8 cellular contexts compared by ENCODE assay signal in genomic region chr3:50245831-50246516, GRCh38. TPM values are rescaled to one million over a fixed set of nuclear protein-coding genes. Genes with fewer than 3 reads are reported as not detected.
DNase-seq lines count a peak whose midpoint lies in the region; ATAC-seq and TF ChIP-seq lines count a peak whose summit lies in the region.

No MANE protein-coding gene starts in this region.

- H3K9me2 ChIP-seq in PC-3 (replicated peaks; ENCODE audit: low read length) = no peaks in the 10 kb centered on the region

- DNase-seq in CD1c-positive myeloid dendritic cell (ENCODE audit: extremely low spot score) (peak; percentile 96), HK-2 (ENCODE audit: unreplicated experiment) (peak; percentile 90), PC-3 (peak; percentile 89), esophagus squamous epithelium (lab: John Stamatoyannopoulos, UW) (peak; percentile 47), naive B cell (peak; percentile 92)
- DNase-seq in activated T-cell treated with anti-CD3 and anti-CD28 coated beads, Interleukin-2, amount 50 U/mL, for 48 hours = peak; percentile 98 to 99
- DNase-seq in stimulated activated CD8-positive, alpha-beta memory T cell treated with anti-CD3 and anti-CD28 coated beads, Interleukin-7, amount 100 ng/mL, for 48 hours (ENCODE audit: extremely low read depth in 1 of 2, low read depth in 1 of 2) = peak; percentile 89

- intact Hi-C loops in PC-3 (cut with micrococcal nuclease) (loop anchor here (1.0 kb wide), 1 partner anchor 19 kb away; no protein-coding TSS in a partner anchor), esophagus squamous epithelium (cut with DNase I) (no loop called here)

- H3K36me3 Mint-ChIP-seq in naive B cell = no peaks in the 10 kb centered on the region

- H3K4me3 Mint-ChIP-seq in naive B cell = peak overlapping the region; percentile 66 to 90 (median 80)

- H3K27me3 Mint-ChIP-seq in naive B cell = no peaks in the 10 kb centered on the region

- H2AFZ ChIP-seq in PC-3 (ENCODE audit: low read length) = 0 out of 2 replicates have a peak overlapping the region, but pooled peaks have one; percentile 8

- peaks cover 92% of the 10 kb centered on the region for H3K79me2 ChIP-seq in PC-3 (ENCODE audit: low read length)

- no peaks in the 10 kb centered on the region for H3K9me3 Mint-ChIP-seq in naive B cell

- 0 to 2% methylated on average over 1 to 10 of the region's 25 CpGs for WGBS in esophagus squamous epithelium, 2 donors

- H4K20me1 ChIP-seq in PC-3 (ENCODE audit: low read length) = peaks cover 11% of the 10 kb centered on the region

- H3K9ac ChIP-seq in PC-3 (ENCODE audit: low read length) = peak overlapping the region; percentile 50

- H3F3A ChIP-seq in PC-3 (ENCODE audit: low read length, unreplicated experiment) = peaks cover 5% of the 10 kb centered on the region

- CTCF ChIA-PET in PC-3 (lab: Charles Lee) = interaction anchor here (0.6 to 1.5 kb wide), 8 partner anchors 11 to 91 kb away, joined by 3 to 19 read pairs (median 8); partner anchors contain the start of genes GNAI2, HYAL3 and NAA80

- peak; percentile 99 for TF ChIP-seq CTCF in PC-3 (conservative IDR thresholded peaks at IDR 0.05; ENCODE audit: low read depth, low read length)
- peak; percentile 97 to 99 (median 98) for TF ChIP-seq CTCF in esophagus squamous epithelium (IDR thresholded peaks at IDR 0.05)

- peaks cover 3% of the 10 kb centered on the region; the same call in 1 of the 2 replicates for H3K36me3 ChIP-seq in PC-3 (ENCODE audit: low read depth, low read length)
- H3K36me3 ChIP-seq in esophagus squamous epithelium = peaks cover 0 to 16% (median 0%) of the 10 kb centered on the region in 3 donors

- TSS peak; percentile 82 for BruUV-seq in PC-3 (replicated peaks; lab: Mats Ljungman, UMichigan)

- H3K4me1 Mint-ChIP-seq in naive B cell = peaks cover 61 to 94% (median 93%) of the 10 kb centered on the region in 3 donors

- H3K4me1 ChIP-seq in PC-3 (ENCODE audit: insufficient read depth, low read length) = peaks cover 49% of the 10 kb centered on the region
- H3K4me1 ChIP-seq in esophagus squamous epithelium = peaks cover 79 to 100% (median 90%) of the 10 kb centered on the region in 3 donors

- peak; percentile 65 for ATAC-seq in GM19397 (IDR thresholded peaks at IDR 0.05; ENCODE audit: unreplicated experiment)
- peak; percentile 74 for ATAC-seq in PC-3
- peak; percentile 74 to 75 for ATAC-seq in naive B cell (ENCODE audit: low read depth in 2 of 2)

- no peaks in the 10 kb centered on the region for H3K9me3 ChIP-seq in PC-3 (ENCODE audit: low read length)
- no peaks in the 10 kb centered on the region for H3K9me3 ChIP-seq in esophagus squamous epithelium

- H3K27ac Mint-ChIP-seq in naive B cell = peak overlapping the region; percentile 58 to 93 (median 86)

- peak overlapping the region; percentile 78 for H3K27ac ChIP-seq in PC-3 (ENCODE audit: low read length)
- H3K27ac ChIP-seq in esophagus squamous epithelium = peak overlapping the region; percentile 87 to 97 (median 92)

- TF ChIP-seq POLR2A in esophagus squamous epithelium (IDR thresholded peaks at IDR 0.05) = no peak

- H3K4me2 ChIP-seq in PC-3 (ENCODE audit: low read length) = peak overlapping the region; percentile 69

- H3K27me3 ChIP-seq in PC-3 (ENCODE audit: low read length) (no peaks in the 10 kb centered on the region), esophagus squamous epithelium (no peaks in the 10 kb centered on the region)

- POLR2A ChIA-PET in PC-3 (lab: Charles Lee; ENCODE audit: unreplicated experiment) = interaction anchor here (1.3 kb wide), 1 partner anchor 10 kb away, joined by 9 read pairs; the partner anchor contains the start of gene GNAI2

- peak overlapping the region; percentile 37; the same call in 1 of the 2 replicates for H3K4me3 ChIP-seq in PC-3 (ENCODE audit: low read length)
- H3K4me3 ChIP-seq in esophagus squamous epithelium = peak overlapping the region; percentile 32 to 66 (median 44)

RNA-seq across cellular contexts. Expression of gene GNAI2, which starts 10.0 kb away (rescaled TPM):
- total RNA-seq in PC-3 (2014; rRNA removed) (221 and 254 TPM in 2 replicates), esophagus squamous epithelium (100 to 1,000 TPM in 2 of 4 donors, 10 to 100 TPM in 2; 39.8 to 122 (median 76.5) TPM)
- 100 to 1,000 TPM; 472 to 669 (median 550) TPM for polyA plus RNA-seq in naive B cell (ENCODE audit: low read depth in 6 of 6)

RNA-seq across cellular contexts. Expression of gene SEMA3B, which starts 23.0 kb away (rescaled TPM):
- total RNA-seq in PC-3 (2014; rRNA removed) (40.1 and 63.9 TPM in 2 replicates), esophagus squamous epithelium (1 to 10 TPM in 3 of 4 donors, under 1 TPM in 1; 0.70 to 8.2 (median 2.4) TPM)
- under 1 TPM in 1 of 6 donors, not detected in 5; 0.13 TPM for polyA plus RNA-seq in naive B cell (ENCODE audit: low read depth in 6 of 6)

RNA-seq across cellular contexts. Expression of gene LSMEM2, which starts 32.9 kb away (rescaled TPM):
- total RNA-seq in PC-3 (2014; rRNA removed) (not detected in 2 replicates), esophagus squamous epithelium (not detected)
- under 1 TPM in 1 of 6 donors, not detected in 5; 0.19 TPM for polyA plus RNA-seq in naive B cell (ENCODE audit: low read depth in 6 of 6)

RNA-seq across cellular contexts. Expression of gene SLC38A3, which starts 40.9 kb away (rescaled TPM):
- total RNA-seq in PC-3 (2014; rRNA removed) (0.17 and 3.3 TPM in 2 replicates), esophagus squamous epithelium (not detected)
- not detected for polyA plus RNA-seq in naive B cell (ENCODE audit: low read depth in 6 of 6)

RNA-seq across cellular contexts. Expression of gene IFRD2, which starts 46.3 kb away (rescaled TPM):
- total RNA-seq in PC-3 (2014; rRNA removed) (223 and 300 TPM in 2 replicates), esophagus squamous epithelium (100 to 1,000 TPM in 1 of 4 donors, 10 to 100 TPM in 3; 49.0 to 100 (median 72.9) TPM)
- polyA plus RNA-seq in naive B cell (ENCODE audit: low read depth in 6 of 6) = 10 to 100 TPM; 42.7 to 68.3 (median 55.7) TPM

Comparison
In these comparisons a context has a peak if more than half of its experiments do, and no peak if none do; other contexts are left out.
1. Peak in every context shown above with its lines: DNase-seq, ATAC-seq, H3K4me3 ChIP-seq and H3K27ac ChIP-seq.
2. DNase-seq: peak in every context shown above with its lines; median percentile 98 in activated T-cell treated with anti-CD3 and anti-CD28 coated beads, Interleukin-2, amount 50 U/mL, for 48 hours; 96 in CD1c-positive myeloid dendritic cell; 92 in naive B cell; 90 in HK-2; 89 in PC-3; 89 in stimulated activated CD8-positive, alpha-beta memory T cell treated with anti-CD3 and anti-CD28 coated beads, Interleukin-7, amount 100 ng/mL, for 48 hours; 47 in esophagus squamous epithelium.